ENCODE assay signal across 10 cellular contexts in genomic region chr1:9413877-9414213, GRCh38.
DNase-seq lines count a peak whose midpoint lies in the region; ATAC-seq and TF ChIP-seq lines count a peak whose summit lies in the region.
"Had no signal": no experiment of that assay in that cellular context is flagged by ENCODE, and none has a peak within 500 bp of the region (broad histone marks: within the 10 kb centered on the region; RNA-seq: fewer than 3 reads in every experiment).

No MANE protein-coding gene starts in this region.

- peak overlapping the region in 4 of 5 donors; percentile 63 to 84 (median 80) for H3K27ac ChIP-seq in adrenal gland

- no peak overlapping the region for H3K4me3 ChIP-seq in adrenal gland

- H3K27ac Mint-ChIP-seq in memory B cell: peak overlapping the region; percentile 70
- H3K27ac Mint-ChIP-seq: dendritic cell treated with granulocyte-macrophage colony-stimulating factor and Interleukin-4, amounts not matched to agents 40 ng/mL and 50 ng/mL, for 4 days had no signal

- peak overlapping the region; percentile 64 for H3K4me3 Mint-ChIP-seq in memory B cell
- H3K4me3 Mint-ChIP-seq: dendritic cell treated with granulocyte-macrophage colony-stimulating factor and Interleukin-4, amounts not matched to agents 40 ng/mL and 50 ng/mL, for 4 days had no signal

- no peaks in the 10 kb centered on the region for H3K36me3 ChIP-seq in adrenal gland (replicated peaks in 1 of 2)

- no peaks in the 10 kb centered on the region for H3K27me3 Mint-ChIP-seq in memory B cell

- H3K9me3 ChIP-seq in adrenal gland (replicated peaks in 1 of 3): no peaks in the 10 kb centered on the region

- H3K36me3 Mint-ChIP-seq in memory B cell: no peaks in the 10 kb centered on the region

- peaks cover 37% of the 10 kb centered on the region for H3K4me1 Mint-ChIP-seq in memory B cell

- H3K27me3 ChIP-seq in adrenal gland: no peaks in the 10 kb centered on the region

- ATAC-seq in Right ventricle myocardium inferior: peak; percentile 57
- no peak for ATAC-seq in memory B cell (ENCODE audit: low read depth)
- no peak for ATAC-seq in GM21381 (IDR thresholded peaks at IDR 0.05; ENCODE audit: unreplicated experiment)

- 20 to 77% (median 59%) methylated on average over 1 to 4 of the region's 4 CpGs for WGBS in adrenal gland, 4 donors

- intact Hi-C loops in Right ventricle myocardium inferior (cut with DNase I) (loop anchor here (2.0 kb wide), 1 partner anchor 27 kb away; no protein-coding TSS in a partner anchor), cardiac septum (cut with DNase I) (loop anchor here (2.0 kb wide), 1 partner anchor 37 kb away; no protein-coding TSS in a partner anchor), adrenal gland (cut with DNase I) (no loop called here)

- no peak for TF ChIP-seq CTCF in adrenal gland (IDR thresholded peaks at IDR 0.05)

- H3K9me3 Mint-ChIP-seq in memory B cell: peaks cover 3% of the 10 kb centered on the region
- H3K9me3 Mint-ChIP-seq: dendritic cell treated with granulocyte-macrophage colony-stimulating factor and Interleukin-4, amounts not matched to agents 40 ng/mL and 50 ng/mL, for 4 days had no signal

- peak; percentile 77 for DNase-seq in Right ventricle myocardium inferior (ENCODE audit: missing footprints)
- DNase-seq in cardiac septum (ENCODE audit: low spot score): no peak
- DNase-seq in adrenal gland: no peak
- DNase-seq in memory B cell (ENCODE audit: low spot score in 2 of 2): no peak
- no peak for DNase-seq in NOMO-1 (lab: John Stamatoyannopoulos, UW; ENCODE audit: unreplicated experiment in 2 of 2)
- DNase-seq in LoVo (ENCODE audit: low spot score): no peak
- DNase-seq in activated CD8-positive, alpha-beta memory T cell treated with anti-CD3 and anti-CD28 coated beads, Interleukin-2, amount 50 U/mL, for 48 hours: no peak
- DNase-seq: NCI-H187 had no signal

- no peak for TF ChIP-seq POLR2A in adrenal gland (IDR thresholded peaks at IDR 0.05)

- peaks cover 18 to 19% of the 10 kb centered on the region in 2 donors for H3K4me1 ChIP-seq in adrenal gland (replicated peaks in 1 of 2)

Comparison
In these comparisons a context has a peak if more than half of its experiments do, and no peak if none do; other contexts are left out.
1. intact Hi-C loops: an anchor here in Right ventricle myocardium inferior (2.0 kb wide) and cardiac septum (2.0 kb wide); none called in adrenal gland.